In genomic region chr5:34915139-34915855, GRCh38 we compare ENCODE assay signal across 1 cellular context.
TF ChIP-seq lines count a peak whose summit lies in the region.

TSS of gene BRIX1 (plus strand) at chr5:34915711. CDS start at chr5:34915739, 28 bp downstream.
TSS of gene RAD1 (minus strand) at chr5:34915504. CDS start at chr5:34914892, 612 bp downstream.

TF ChIP-seq in HepG2, 621 proteins besides CTCF, POLR2A, EP300 and RAD21 (continued from another document and continues in another):
- TF ChIP-seq ZNF800 (CRISPR knock-in tag; IDR thresholded peaks at IDR 0.05), result peak; percentile 34
- TF ChIP-seq HNRNPLL (IDR thresholded peaks at IDR 0.05; ENCODE audit: low read depth, low read length, poor library complexity, severe bottlenecking), result peak; percentile 72
- TF ChIP-seq ZNF891 (CRISPR knock-in tag; IDR thresholded peaks at IDR 0.05), result 0 out of 2 replicates have a peak, but pooled peaks have one; percentile 9
- peak; percentile 78 to 93; a peak in 3 of 4 replicates for TF ChIP-seq HMGXB4 (CRISPR knock-in tag; IDR thresholded peaks at IDR 0.05; ENCODE audit: borderline replicate concordance in 1 of 2, low read depth in 1 of 2)
- no peak for TF ChIP-seq CBX2 (IDR thresholded peaks at IDR 0.05; ENCODE audit: low read depth, low read length)
- TF ChIP-seq CBX2 (CRISPR knock-in tag; IDR thresholded peaks at IDR 0.05; ENCODE audit: low read depth), result no peak
- TF ChIP-seq ZNF224 (CRISPR knock-in tag; IDR thresholded peaks at IDR 0.05), result no peak
- peak; percentile 59; the same call in 1 of the 2 replicates for TF ChIP-seq THAP7 (CRISPR knock-in tag; IDR thresholded peaks at IDR 0.05)
- peak; percentile 82; the same call in 1 of the 2 replicates for TF ChIP-seq MEF2D (CRISPR knock-in tag; IDR thresholded peaks at IDR 0.05)
- TF ChIP-seq ZNF564 (CRISPR knock-in tag; IDR thresholded peaks at IDR 0.05), result peak; percentile 27; the same call in 1 of the 2 replicates
- no peak for TF ChIP-seq CBX1 (IDR thresholded peaks at IDR 0.05; ENCODE audit: low read depth)
- TF ChIP-seq NFKBIZ (CRISPR knock-in tag; IDR thresholded peaks at IDR 0.05), result peak; percentile 51
- TF ChIP-seq ELF3 (CRISPR knock-in tag; IDR thresholded peaks at IDR 0.05), result peak; percentile 84; the same call in 1 of the 2 replicates
- TF ChIP-seq TGIF2 (CRISPR knock-in tag; IDR thresholded peaks at IDR 0.05), result peak; percentile 89; the same call in 1 of the 2 replicates
- peak; percentile 95 for TF ChIP-seq ZBTB25 (CRISPR knock-in tag; IDR thresholded peaks at IDR 0.05)
- TF ChIP-seq THYN1 (CRISPR knock-in tag; IDR thresholded peaks at IDR 0.05; ENCODE audit: borderline replicate concordance, low read depth), result no peak
- peak; percentile 89 for TF ChIP-seq ZBTB2 (CRISPR knock-in tag; IDR thresholded peaks at IDR 0.05; ENCODE audit: low read depth)
- TF ChIP-seq XRCC5 (optimal IDR thresholded peaks at IDR 0.05; ENCODE audit: low read length), result peak; percentile 81
- TF ChIP-seq KLF6 (CRISPR knock-in tag; IDR thresholded peaks at IDR 0.05), result 0 out of 2 replicates have a peak, but pooled peaks have one; percentile 78
- TF ChIP-seq ZFAT (CRISPR knock-in tag; conservative IDR thresholded peaks at IDR 0.05), result 0 out of 2 replicates have a peak, but pooled peaks have one; percentile 31
- no peak for TF ChIP-seq ZNF318 (CRISPR knock-in tag; IDR thresholded peaks at IDR 0.05)
- no peak for TF ChIP-seq ZNF430 (CRISPR knock-in tag; IDR thresholded peaks at IDR 0.05)
- peak; percentile 80; the same call in 1 of the 2 replicates for TF ChIP-seq ZNF510 (CRISPR knock-in tag; IDR thresholded peaks at IDR 0.05; ENCODE audit: low read depth)
- no peak for TF ChIP-seq FOSL1 (CRISPR knock-in tag; IDR thresholded peaks at IDR 0.05; ENCODE audit: borderline replicate concordance)
- TF ChIP-seq ZNF576 (CRISPR knock-in tag; IDR thresholded peaks at IDR 0.05), result no peak
- TF ChIP-seq ZNF24 (IDR thresholded peaks at IDR 0.05), result peak; percentile 10; the same call in 1 of the 2 replicates
- no peak for TF ChIP-seq CENPX (CRISPR knock-in tag; IDR thresholded peaks at IDR 0.05)
- no peak for TF ChIP-seq NFATC3 (CRISPR knock-in tag; IDR thresholded peaks at IDR 0.05)
- TF ChIP-seq ZNF451 (CRISPR knock-in tag; IDR thresholded peaks at IDR 0.05), result no peak; the same call in 1 of the 2 replicates
- peak; percentile 84; the same call in 1 of the 2 replicates for TF ChIP-seq CBFB (CRISPR knock-in tag; IDR thresholded peaks at IDR 0.05)
- TF ChIP-seq ZNF580 (CRISPR knock-in tag; IDR thresholded peaks at IDR 0.05; ENCODE audit: borderline replicate concordance, low read depth), result no peak; the same call in 1 of the 2 replicates
- TF ChIP-seq ZNF558 (CRISPR knock-in tag; IDR thresholded peaks at IDR 0.05; ENCODE audit: borderline replicate concordance), result no peak; the same call in 1 of the 2 replicates
- TF ChIP-seq NFIB (CRISPR knock-in tag; IDR thresholded peaks at IDR 0.05; ENCODE audit: borderline replicate concordance), result no peak
- TF ChIP-seq HNF1B (CRISPR knock-in tag; IDR thresholded peaks at IDR 0.05), result peak; percentile 76
- 0 out of 2 replicates have a peak, but pooled peaks have one; percentile 43 for TF ChIP-seq TBX3 (IDR thresholded peaks at IDR 0.05; ENCODE audit: borderline replicate concordance)
- TF ChIP-seq MYC (CRISPR knock-in tag; IDR thresholded peaks at IDR 0.05; ENCODE audit: borderline replicate concordance), result peak; percentile 92
- no peak for TF ChIP-seq ZNF83 (CRISPR knock-in tag; IDR thresholded peaks at IDR 0.05; ENCODE audit: borderline replicate concordance)
- no peak for TF ChIP-seq GPBP1L1 (CRISPR knock-in tag; IDR thresholded peaks at IDR 0.05)
- peak; percentile 82; the same call in 1 of the 2 replicates for TF ChIP-seq ZNF788 (CRISPR knock-in tag; IDR thresholded peaks at IDR 0.05; ENCODE audit: borderline replicate concordance)
- TF ChIP-seq STAT5B (CRISPR knock-in tag; IDR thresholded peaks at IDR 0.05), result no peak
- no peak for TF ChIP-seq NR3C1 (CRISPR knock-in tag; IDR thresholded peaks at IDR 0.05)
- TF ChIP-seq PLRG1 (conservative IDR thresholded peaks at IDR 0.05), result no peak
- TF ChIP-seq SIN3A (IDR thresholded peaks at IDR 0.05; ENCODE audit: borderline replicate concordance, low read depth, low read length), result peak; percentile 82; the same call in 1 of the 2 replicates
- peak; percentile 78; the same call in 1 of the 2 replicates for TF ChIP-seq ZNF205 (CRISPR knock-in tag; IDR thresholded peaks at IDR 0.05)
- TF ChIP-seq ZBTB21 (CRISPR knock-in tag; IDR thresholded peaks at IDR 0.05), result no peak
- no peak for TF ChIP-seq MAFF (IDR thresholded peaks at IDR 0.05; ENCODE audit: low read depth, low read length)
